ENCODE assay signal across 26 cellular contexts in genomic region chr16:48999508-48999907, GRCh38.
"Had no signal": no experiment of that assay in that cellular context is flagged by ENCODE, and none has a peak within 500 bp of the region (broad histone marks: within the 10 kb centered on the region; RNA-seq: fewer than 3 reads in every experiment).

No MANE protein-coding gene starts in this region.

- H3K36me3 ChIP-seq: colonic mucosa, upper lobe of left lung, vagina, WERI-Rb-1 had no signal

- H3K27me3 ChIP-seq: colonic mucosa, testis, upper lobe of left lung, vagina had no signal

- H3K27ac Mint-ChIP-seq: activated CD4-positive, alpha-beta memory T cell treated with anti-CD3 and anti-CD28 coated beads for 36 hours; activated naive CD4-positive, alpha-beta T cell treated with anti-CD3 and anti-CD28 coated beads, Interleukin-2, amount 50 U/mL, for 24 hours; activated naive CD8-positive, alpha-beta T cell treated with anti-CD3 and anti-CD28 coated beads, Interleukin-2, amount 50 U/mL, for 24 hours; activated T-cell treated with anti-CD3 and anti-CD28 coated beads, Interleukin-2, amount 50 U/mL, for 24 hours; memory B cell; natural killer cell; T-helper 17 cell had no signal

- DNase-seq: activated CD4-positive, alpha-beta memory T cell treated with anti-CD3 and anti-CD28 coated beads for 36 hours; activated CD4-positive, alpha-beta T cell treated with anti-CD3 and anti-CD28 coated beads for 48 hours; activated CD8-positive, alpha-beta memory T cell treated with anti-CD3 and anti-CD28 coated beads, Interleukin-2, amount 50 U/mL, for 48 hours; activated gamma-delta T cell; activated naive CD8-positive, alpha-beta T cell treated with anti-CD3 and anti-CD28 coated beads, Interleukin-2, amount 50 U/mL, for 24 hours; activated T-cell treated with anti-CD3 and anti-CD28 coated beads, Interleukin-2, amount 50 U/mL, for 24 hours; colonic mucosa; dorsolateral prefrontal cortex; effector memory CD4-positive, alpha-beta T cell; glutamatergic neuron; islet precursor cell; left cardiac atrium; midbrain; natural killer cell; retina; stimulated activated naive CD4-positive, alpha-beta T cell; T-helper 17 cell; T1000; testis; upper lobe of left lung; WERI-Rb-1 had no signal

- H3K4me1 Mint-ChIP-seq: activated naive CD4-positive, alpha-beta T cell treated with anti-CD3 and anti-CD28 coated beads, Interleukin-2, amount 50 U/mL, for 24 hours; activated naive CD8-positive, alpha-beta T cell treated with anti-CD3 and anti-CD28 coated beads, Interleukin-2, amount 50 U/mL, for 24 hours; memory B cell; natural killer cell; T-helper 17 cell had no signal

- H3K27me3 Mint-ChIP-seq: activated CD4-positive, alpha-beta memory T cell treated with anti-CD3 and anti-CD28 coated beads for 36 hours; activated naive CD8-positive, alpha-beta T cell treated with anti-CD3 and anti-CD28 coated beads, Interleukin-2, amount 50 U/mL, for 24 hours; activated T-cell treated with anti-CD3 and anti-CD28 coated beads, Interleukin-2, amount 50 U/mL, for 24 hours; T-helper 17 cell had no signal

- H3K4me3 Mint-ChIP-seq: activated CD4-positive, alpha-beta memory T cell treated with anti-CD3 and anti-CD28 coated beads for 36 hours; activated naive CD4-positive, alpha-beta T cell treated with anti-CD3 and anti-CD28 coated beads, Interleukin-2, amount 50 U/mL, for 24 hours; activated naive CD8-positive, alpha-beta T cell treated with anti-CD3 and anti-CD28 coated beads, Interleukin-2, amount 50 U/mL, for 24 hours; activated T-cell treated with anti-CD3 and anti-CD28 coated beads, Interleukin-2, amount 50 U/mL, for 24 hours; memory B cell; natural killer cell; T-helper 17 cell had no signal

- H3K4me3 ChIP-seq: colonic mucosa, dorsolateral prefrontal cortex, smooth muscle cell, testis, upper lobe of left lung, vagina had no signal

- H3K27ac ChIP-seq: colonic mucosa, testis, upper lobe of left lung, vagina, WERI-Rb-1 had no signal

- H3K36me3 Mint-ChIP-seq: activated CD4-positive, alpha-beta memory T cell treated with anti-CD3 and anti-CD28 coated beads for 36 hours; activated naive CD4-positive, alpha-beta T cell treated with anti-CD3 and anti-CD28 coated beads, Interleukin-2, amount 50 U/mL, for 24 hours; memory B cell; natural killer cell had no signal

- H3K4me2 ChIP-seq: smooth muscle cell had no signal

- ATAC-seq: activated CD4-positive, CD25-positive, alpha-beta regulatory T cell treated with anti-CD3 and anti-CD28 coated beads, Interleukin-2, amount 50 U/mL, for 24 hours; activated naive CD8-positive, alpha-beta T cell treated with anti-CD3 and anti-CD28 coated beads, Interleukin-2, amount 50 U/mL, for 24 hours; left cardiac atrium; natural killer cell; T-helper 17 cell had no signal

- H3K9me3 Mint-ChIP-seq: activated CD4-positive, alpha-beta memory T cell treated with anti-CD3 and anti-CD28 coated beads for 36 hours; activated naive CD4-positive, alpha-beta T cell treated with anti-CD3 and anti-CD28 coated beads, Interleukin-2, amount 50 U/mL, for 24 hours; activated naive CD8-positive, alpha-beta T cell treated with anti-CD3 and anti-CD28 coated beads, Interleukin-2, amount 50 U/mL, for 24 hours had no signal

- H3K4me1 ChIP-seq: colonic mucosa, testis, upper lobe of left lung, vagina had no signal
